ENCODE assay signal across 15 cellular contexts in the genomic region with DNA sequence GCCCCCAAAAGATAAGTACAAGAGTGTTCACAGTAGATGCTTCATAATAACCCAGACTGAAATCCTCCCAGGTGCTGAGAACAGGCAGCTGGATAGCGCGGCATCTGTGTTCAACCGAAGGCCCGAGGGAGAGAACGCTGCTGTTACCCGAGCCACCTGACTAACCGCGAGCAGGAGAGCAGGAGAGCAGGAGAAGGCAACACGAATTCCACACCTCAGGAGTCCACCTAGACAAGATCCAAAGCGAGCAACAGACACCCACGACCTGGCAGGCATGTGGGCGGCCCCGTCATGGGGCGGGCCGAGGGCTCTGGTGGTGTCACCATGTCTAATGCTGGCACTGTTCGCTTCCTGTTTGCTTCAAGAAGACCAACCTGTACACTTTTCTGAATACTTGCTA. TPM values are rescaled to one million over a fixed set of nuclear protein-coding genes. Genes with fewer than 3 reads are reported as not detected.
"Had no signal": no experiment of that assay in that cellular context is flagged by ENCODE, and none has a peak within 500 bp of the region (broad histone marks: within the 10 kb centered on the region; RNA-seq: fewer than 3 reads in every experiment).

No MANE protein-coding gene starts in this region.

- H3K27me3 ChIP-seq: ovary had no signal

- H3K4me3 Mint-ChIP-seq: activated CD4-positive, alpha-beta T cell treated with anti-CD3 and anti-CD28 coated beads for 36 hours; activated CD8-positive, alpha-beta T cell treated with anti-CD3 and anti-CD28 coated beads for 36 hours; effector memory CD8-positive, alpha-beta T cell; nephron had no signal

- H3K9me3 ChIP-seq: ovary had no signal

- H3K27me3 Mint-ChIP-seq: activated CD4-positive, alpha-beta T cell treated with anti-CD3 and anti-CD28 coated beads for 36 hours; activated CD8-positive, alpha-beta T cell treated with anti-CD3 and anti-CD28 coated beads for 36 hours; effector memory CD8-positive, alpha-beta T cell had no signal

- H3K27ac ChIP-seq: ovary, skin epidermis, WERI-Rb-1 had no signal

- H3K4me1 Mint-ChIP-seq: activated CD4-positive, alpha-beta T cell treated with anti-CD3 and anti-CD28 coated beads for 36 hours; nephron had no signal

- H3K36me3 ChIP-seq: ovary had no signal

- H3K4me3 ChIP-seq: ovary, skin epidermis had no signal

- H3K9me3 Mint-ChIP-seq: activated CD8-positive, alpha-beta T cell treated with anti-CD3 and anti-CD28 coated beads for 36 hours; effector memory CD8-positive, alpha-beta T cell; nephron had no signal

- H3K27ac Mint-ChIP-seq: activated CD4-positive, alpha-beta T cell treated with anti-CD3 and anti-CD28 coated beads for 36 hours; activated CD8-positive, alpha-beta T cell treated with anti-CD3 and anti-CD28 coated beads for 36 hours; nephron had no signal

- DNase-seq: activated CD4-positive, alpha-beta T cell treated with anti-CD3 and anti-CD28 coated beads for 36 hours; activated CD8-positive, alpha-beta memory T cell treated with anti-CD3 and anti-CD28 coated beads, Interleukin-2, amount 50 U/mL, for 4 hours; activated CD8-positive, alpha-beta T cell treated with anti-CD3 and anti-CD28 coated beads for 36 hours; activated naive CD4-positive, alpha-beta T cell; central memory CD4-positive, alpha-beta T cell; effector memory CD8-positive, alpha-beta T cell; hypothalamus; left colon; mesenchymal stem cell; T-helper 1 cell; WERI-Rb-1 had no signal

RNA-seq across cellular contexts. Expression of a gene that starts 49.7 kb away (rescaled TPM):
- total RNA-seq: epithelial cell of proximal tubule had no signal
